In the genomic region with DNA sequence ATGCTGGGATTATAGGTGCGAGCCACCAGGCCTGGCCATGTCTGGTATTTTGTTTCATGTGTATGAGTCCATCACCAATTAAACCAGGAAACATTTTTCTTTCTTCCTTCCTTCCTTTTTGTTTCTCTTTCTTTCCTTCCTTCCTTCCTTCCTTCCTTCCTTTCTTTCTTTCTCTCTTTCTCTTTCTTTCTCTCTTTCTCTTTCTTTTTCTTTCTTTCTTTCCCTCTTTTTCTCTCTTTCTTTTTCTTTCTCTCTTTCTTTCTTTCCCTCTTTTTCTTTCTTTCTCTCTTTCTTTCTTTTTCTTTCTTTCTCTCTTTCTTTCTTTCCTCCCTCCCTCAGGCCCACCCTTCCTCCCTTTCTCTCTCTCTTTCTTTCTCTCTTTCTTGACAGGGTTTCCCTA, we compare ENCODE assay signal across 33 cellular contexts.
"Had no signal": no experiment of that assay in that cellular context is flagged by ENCODE, and none has a peak within 500 bp of the region (broad histone marks: within the 10 kb centered on the region; RNA-seq: fewer than 3 reads in every experiment).

No MANE protein-coding gene starts in this region.

- H3K9me3 ChIP-seq: ascending aorta, gastrocnemius medialis had no signal

- H3K9me3 Mint-ChIP-seq: activated B cell treated with CpG ODN at 0.5 μM for 24 hours; activated naive CD4-positive, alpha-beta T cell treated with anti-CD3 and anti-CD28 coated beads, Interleukin-2, amount 50 U/mL, for 72 hours; activated T-cell treated with anti-CD3 and anti-CD28 coated beads, Interleukin-2, amount 50 U/mL, for 4 hours; activated T-helper 1 cell treated with anti-CD3 and anti-CD28 coated beads, Interleukin-12 subunit alpha, Interleukin-12 subunit beta, Interleukin-2, Interleukin-4 antibody, amounts not matched to agents 30 ng/mL and 10 ng/mL and 1 ng/mL, durations not matched to agents 14 hours and 24 hours and 36 hours; central memory CD8-positive, alpha-beta T cell; dendritic cell treated with granulocyte-macrophage colony-stimulating factor and Interleukin-4, amounts not matched to agents 40 ng/mL and 50 ng/mL, for 4 days; T-cell; T-helper 2 cell treated with Interferon-gamma antibody and Interleukin-4, amounts not matched to agents 5 μg/mL and 100 μg/mL, for 36 hours had no signal

- H3K4me3 Mint-ChIP-seq: activated B cell treated with CpG ODN at 0.5 μM for 24 hours; activated naive CD4-positive, alpha-beta T cell treated with anti-CD3 and anti-CD28 coated beads, Interleukin-2, amount 10 ng/mL, durations not matched to agents 7 days and 5 days; activated naive CD8-positive, alpha-beta T cell treated with anti-CD3 and anti-CD28 coated beads, Interleukin-2, amount 10 ng/mL, durations not matched to agents 7 days and 5 days; activated T-cell treated with anti-CD3 and anti-CD28 coated beads, Interleukin-2, amount 50 U/mL, for 4 hours; activated T-helper 1 cell treated with anti-CD3 and anti-CD28 coated beads, Interleukin-12 subunit alpha, Interleukin-12 subunit beta, Interleukin-2, Interleukin-4 antibody, amounts not matched to agents 30 ng/mL and 10 ng/mL and 1 ng/mL, durations not matched to agents 14 hours and 24 hours and 36 hours; brain; central memory CD8-positive, alpha-beta T cell; dendritic cell treated with granulocyte-macrophage colony-stimulating factor and Interleukin-4, amounts not matched to agents 40 ng/mL and 50 ng/mL, for 4 days; endodermal cell; T-cell; T-helper 1 cell treated with Interleukin-12 subunit alpha and Interleukin-12 subunit beta and Interleukin-4 antibody, amounts not matched to agents 30 μg/mL and 1 μg/mL, for 36 hours; T-helper 2 cell treated with Interferon-gamma antibody and Interleukin-4, amounts not matched to agents 5 μg/mL and 100 μg/mL, for 36 hours had no signal

- H3K27ac Mint-ChIP-seq: activated B cell treated with CpG ODN at 0.5 μM for 24 hours; activated naive CD4-positive, alpha-beta T cell treated with anti-CD3 and anti-CD28 coated beads, Interleukin-2, amount 10 ng/mL, durations not matched to agents 7 days and 5 days; activated naive CD8-positive, alpha-beta T cell treated with anti-CD3 and anti-CD28 coated beads, Interleukin-2, amount 10 ng/mL, durations not matched to agents 7 days and 5 days; activated T-helper 1 cell treated with anti-CD3 and anti-CD28 coated beads, Interleukin-12 subunit alpha, Interleukin-12 subunit beta, Interleukin-2, Interleukin-4 antibody, amounts not matched to agents 30 ng/mL and 10 ng/mL and 1 ng/mL, durations not matched to agents 14 hours and 24 hours and 36 hours; brain; dendritic cell treated with granulocyte-macrophage colony-stimulating factor and Interleukin-4, amounts not matched to agents 40 ng/mL and 50 ng/mL, for 4 days; endodermal cell; T-cell; T-helper 1 cell treated with Interleukin-12 subunit alpha and Interleukin-12 subunit beta and Interleukin-4 antibody, amounts not matched to agents 30 μg/mL and 1 μg/mL, for 36 hours; T-helper 2 cell treated with Interferon-gamma antibody and Interleukin-4, amounts not matched to agents 5 μg/mL and 100 μg/mL, for 36 hours had no signal

- H3K4me1 Mint-ChIP-seq: activated naive CD4-positive, alpha-beta T cell treated with anti-CD3 and anti-CD28 coated beads, Interleukin-2, amount 10 ng/mL, durations not matched to agents 7 days and 5 days had no signal

- H3K27me3 Mint-ChIP-seq: activated B cell treated with CpG ODN at 0.5 μM for 24 hours; activated naive CD4-positive, alpha-beta T cell treated with anti-CD3 and anti-CD28 coated beads, Interleukin-2, amount 10 ng/mL, durations not matched to agents 7 days and 5 days; activated naive CD8-positive, alpha-beta T cell treated with anti-CD3 and anti-CD28 coated beads, Interleukin-2, amount 10 ng/mL, durations not matched to agents 7 days and 5 days; central memory CD8-positive, alpha-beta T cell; dendritic cell treated with granulocyte-macrophage colony-stimulating factor and Interleukin-4, amounts not matched to agents 40 ng/mL and 50 ng/mL, for 4 days; T-cell had no signal

- H3K4me3 ChIP-seq: ascending aorta, coronary artery, dorsolateral prefrontal cortex, gastrocnemius medialis, heart left ventricle had no signal

- FAIRE-seq: bronchial epithelial cell had no signal

- H3K27ac ChIP-seq: ascending aorta, coronary artery, dorsolateral prefrontal cortex, gastrocnemius medialis, heart left ventricle, WERI-Rb-1 had no signal

- H3K36me3 Mint-ChIP-seq: activated naive CD8-positive, alpha-beta T cell treated with anti-CD3 and anti-CD28 coated beads, Interleukin-2, amount 10 ng/mL, durations not matched to agents 7 days and 5 days; brain had no signal

- H3K27me3 ChIP-seq: ascending aorta, dorsolateral prefrontal cortex, gastrocnemius medialis, heart left ventricle had no signal

- ATAC-seq: activated CD4-positive, CD25-positive, alpha-beta regulatory T cell treated with anti-CD3 and anti-CD28 coated beads, Interleukin-2, amount 50 U/mL, for 24 hours; activated naive CD4-positive, alpha-beta T cell treated with anti-CD3 and anti-CD28 coated beads, Interleukin-2, amount 50 U/mL, for 72 hours; activated T-cell treated with anti-CD3 and anti-CD28 coated beads, Interleukin-2, amount 50 U/mL, for 4 hours; esophagus mucosa; gastrocnemius medialis; heart left ventricle; T-cell had no signal

- H3K4me1 ChIP-seq: gastrocnemius medialis had no signal

- DNase-seq: activated B cell treated with CpG ODN at 0.5 μM for 24 hours; activated CD4-positive, alpha-beta T cell treated with anti-CD3 and anti-CD28 coated beads for 48 hours; activated CD4-positive, alpha-beta T cell treated with anti-CD3 and anti-CD28 coated beads, Interleukin-2, amount 50 U/mL, for 1 hour; activated CD4-positive, alpha-beta T cell treated with anti-CD3 and anti-CD28 coated beads, Interleukin-2, amount 50 U/mL, for 48 hours; activated CD8-positive, alpha-beta memory T cell treated with anti-CD3 and anti-CD28 coated beads, Interleukin-2, amount 50 U/mL, for 48 hours; activated gamma-delta T cell; activated naive CD4-positive, alpha-beta T cell; activated naive CD4-positive, alpha-beta T cell treated with anti-CD3 and anti-CD28 coated beads, Interleukin-2, amount 10 ng/mL, durations not matched to agents 7 days and 5 days; activated naive CD8-positive, alpha-beta T cell treated with anti-CD3 and anti-CD28 coated beads, Interleukin-2, amount 10 ng/mL, durations not matched to agents 7 days and 5 days; activated T-cell treated with anti-CD3 and anti-CD28 coated beads for 4 hours; activated T-cell treated with anti-CD3 and anti-CD28 coated beads, Interleukin-2, amount 50 U/mL, for 4 hours; dorsolateral prefrontal cortex; effector memory CD4-positive, alpha-beta T cell; endodermal cell; foreskin fibroblast; gastrocnemius medialis; glutamatergic neuron; heart left ventricle; T-cell; T1000; WERI-Rb-1 had no signal

- H3K36me3 ChIP-seq: ascending aorta, gastrocnemius medialis, heart left ventricle, WERI-Rb-1 had no signal
